Comparison of ENCODE assay signal across 27 cellular contexts in genomic region chr7:24462117-24462516, GRCh38.
"Had no signal": no experiment of that assay in that cellular context is flagged by ENCODE, and none has a peak within 500 bp of the region (broad histone marks: within the 10 kb centered on the region; RNA-seq: fewer than 3 reads in every experiment).

No MANE protein-coding gene starts in this region.

- H3K27ac ChIP-seq: neutrophil, pancreas, prostate gland, right lobe of liver, sigmoid colon, stomach, thoracic aorta, thyroid gland, tibial nerve, upper lobe of left lung, vagina had no signal

- H3K9me3 ChIP-seq: neutrophil, pancreas, prostate gland, right lobe of liver, sigmoid colon, stomach, thoracic aorta, thyroid gland, tibial nerve, upper lobe of left lung, vagina had no signal

- H3K4me3 Mint-ChIP-seq: naive thymus-derived CD4-positive, alpha-beta T cell; natural killer cell; nephron progenitor cell; neural crest cell; stimulated activated effector memory CD8-positive, alpha-beta T cell treated with anti-CD3 and anti-CD28 coated beads, Interleukin-12 subunit alpha, Interleukin-12 subunit beta, amount 100 ng/mL, for 72 hours; stimulated activated naive B cell treated with anti-CD40 and anti-IgM and Interleukin-4, amounts not matched to agents 10 μg/mL and 1 μg/mL and 100 μg/mL, for 72 hours; stimulated activated naive CD8-positive, alpha-beta T cell treated with anti-CD3 and anti-CD28 coated beads, Interleukin-15, Interleukin-2, amounts not matched to agents 100 ng/mL and 50 ng/mL, for 24 hours had no signal

- H3K27ac Mint-ChIP-seq: naive thymus-derived CD4-positive, alpha-beta T cell; natural killer cell; nephron progenitor cell; stimulated activated effector memory CD8-positive, alpha-beta T cell treated with anti-CD3 and anti-CD28 coated beads, Interleukin-12 subunit alpha, Interleukin-12 subunit beta, amount 100 ng/mL, for 72 hours; stimulated activated naive B cell treated with anti-CD40 and anti-IgM and Interleukin-4, amounts not matched to agents 10 μg/mL and 1 μg/mL and 100 μg/mL, for 72 hours; stimulated activated naive CD8-positive, alpha-beta T cell treated with anti-CD3 and anti-CD28 coated beads, Interleukin-15, Interleukin-2, amounts not matched to agents 100 ng/mL and 50 ng/mL, for 24 hours had no signal

- H3K36me3 Mint-ChIP-seq: naive thymus-derived CD4-positive, alpha-beta T cell; natural killer cell; stimulated activated effector memory CD8-positive, alpha-beta T cell treated with anti-CD3 and anti-CD28 coated beads, Interleukin-12 subunit alpha, Interleukin-12 subunit beta, amount 100 ng/mL, for 72 hours; stimulated activated naive B cell treated with anti-CD40 and anti-IgM and Interleukin-4, amounts not matched to agents 10 μg/mL and 1 μg/mL and 100 μg/mL, for 72 hours had no signal

- ATAC-seq: naive thymus-derived CD4-positive, alpha-beta T cell; natural killer cell; pancreas; right cardiac atrium; right lobe of liver; stimulated activated effector memory CD8-positive, alpha-beta T cell treated with anti-CD3 and anti-CD28 coated beads, Interleukin-12 subunit alpha, Interleukin-12 subunit beta, amount 100 ng/mL, for 72 hours; stimulated activated naive B cell treated with anti-CD40 and anti-IgM and Interleukin-4, amounts not matched to agents 10 μg/mL and 1 μg/mL and 100 μg/mL, for 72 hours had no signal

- H3K27me3 ChIP-seq: neutrophil, pancreas, right lobe of liver, sigmoid colon, stomach, thyroid gland, tibial nerve, upper lobe of left lung, vagina had no signal

- H3K4me1 ChIP-seq: prostate gland, sigmoid colon, tibial nerve, upper lobe of left lung, vagina had no signal

- DNase-seq: naive thymus-derived CD4-positive, alpha-beta T cell; natural killer cell; nephron progenitor cell; nucleus accumbens; pancreas; right cardiac atrium; right lobe of liver; sigmoid colon; small intestine; stimulated activated CD4-positive, alpha-beta T cell treated with anti-CD3 and anti-CD28 coated beads, Interleukin-15, amount 100 ng/mL, for 24 hours; stimulated activated CD4-positive, alpha-beta T cell treated with anti-CD3 and anti-CD28 coated beads, Interleukin-2, amount 100 ng/mL, for 24 hours; stimulated activated CD4-positive, alpha-beta T cell treated with anti-CD3 and anti-CD28 coated beads, Interleukin-2, amount 100 ng/mL, for 48 hours; stimulated activated CD4-positive, alpha-beta T cell treated with anti-CD3 and anti-CD28 coated beads, Interleukin-4, amount 100 ng/mL, for 24 hours; stimulated activated naive B cell treated with anti-CD40 and anti-IgM and Interleukin-4, amounts not matched to agents 10 μg/mL and 1 μg/mL and 100 μg/mL, for 72 hours; stimulated activated naive CD4-positive, alpha-beta T cell treated with Interleukin-2 at 50 U/mL for 16 hours; stomach; thyroid gland; trophoblast cell; upper lobe of left lung had no signal

- H3K9me3 Mint-ChIP-seq: naive thymus-derived CD4-positive, alpha-beta T cell; natural killer cell; nephron progenitor cell; neural crest cell; stimulated activated effector memory CD8-positive, alpha-beta T cell treated with anti-CD3 and anti-CD28 coated beads, Interleukin-12 subunit alpha, Interleukin-12 subunit beta, amount 100 ng/mL, for 72 hours; stimulated activated naive B cell treated with anti-CD40 and anti-IgM and Interleukin-4, amounts not matched to agents 10 μg/mL and 1 μg/mL and 100 μg/mL, for 72 hours; stimulated activated naive CD8-positive, alpha-beta T cell treated with anti-CD3 and anti-CD28 coated beads, Interleukin-15, Interleukin-2, amounts not matched to agents 100 ng/mL and 50 ng/mL, for 24 hours had no signal

- H3K36me3 ChIP-seq: neutrophil, pancreas, prostate gland, right lobe of liver, sigmoid colon, stomach, thoracic aorta, thyroid gland, tibial nerve, upper lobe of left lung, vagina had no signal

- H3K4me1 Mint-ChIP-seq: naive thymus-derived CD4-positive, alpha-beta T cell; neural crest cell; stimulated activated effector memory CD8-positive, alpha-beta T cell treated with anti-CD3 and anti-CD28 coated beads, Interleukin-12 subunit alpha, Interleukin-12 subunit beta, amount 100 ng/mL, for 72 hours; stimulated activated naive B cell treated with anti-CD40 and anti-IgM and Interleukin-4, amounts not matched to agents 10 μg/mL and 1 μg/mL and 100 μg/mL, for 72 hours had no signal

- H3K4me3 ChIP-seq: pancreas, prostate gland, right lobe of liver, sigmoid colon, stomach, thoracic aorta, thyroid gland, tibial nerve, upper lobe of left lung, vagina had no signal
